Comparison of ENCODE assay signal across 15 cellular contexts in the genomic region with DNA sequence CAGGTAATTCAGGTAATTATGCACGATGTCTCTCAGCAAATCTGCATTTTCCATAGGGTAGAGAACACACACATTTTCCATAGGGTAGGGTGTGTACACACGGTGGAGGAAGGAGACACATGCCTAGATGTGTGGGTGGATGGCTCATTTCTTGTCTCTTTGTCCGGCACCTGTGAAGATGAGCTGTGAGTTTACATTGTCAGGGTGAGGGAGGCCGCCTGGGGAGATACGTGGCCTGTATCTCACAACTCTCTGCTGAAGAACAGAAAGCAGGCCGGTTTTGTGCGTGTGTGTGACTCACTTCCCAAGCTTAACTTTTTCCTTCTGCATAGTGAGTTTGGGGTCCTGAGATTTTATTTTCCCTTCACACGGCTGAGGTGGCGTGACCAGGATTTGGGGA.
DNase-seq lines count a peak whose midpoint lies in the region; ATAC-seq and TF ChIP-seq lines count a peak whose summit lies in the region.
"Had no signal": no experiment of that assay in that cellular context is flagged by ENCODE, and none has a peak within 500 bp of the region (broad histone marks: within the 10 kb centered on the region; RNA-seq: fewer than 3 reads in every experiment).

No MANE protein-coding gene starts in this region.

- intact Hi-C loops in CD14-positive monocyte (cut with micrococcal nuclease) = no loop called here
- intact Hi-C loops in natural killer cell (cut with micrococcal nuclease) = no loop called here
- intact Hi-C loops in sigmoid colon (cut with DNase I) = loop anchor here (10.0 kb wide), 1 partner anchor 568 kb away; no protein-coding TSS in a partner anchor

- H3K27ac Mint-ChIP-seq in CD14-positive monocyte (peak overlapping the region in 4 of 7 donors; percentile 18 to 62 (median 45)), nephron progenitor cell (peak overlapping the region; percentile 6), natural killer cell (no peak overlapping the region)
- H3K27ac Mint-ChIP-seq in activated T-helper 17 cell treated with anti-CD3 and anti-CD28 coated beads, Interleukin-2, amount 50 U/mL, for 72 hours = peak overlapping the region; percentile 85

- DNase-seq in CD14-positive monocyte (ENCODE audit: low spot score) = no peak
- DNase-seq in nephron progenitor cell = no peak
- DNase-seq in natural killer cell = no peak
- no peak for DNase-seq in GF-D8 (lab: John Stamatoyannopoulos, UW)
- DNase-seq in sigmoid colon = no peak
- DNase-seq: C1 segment of cervical spinal cord, caudate nucleus, KBM-7, NCI-H1105 treated with DMSO at 0.1 percent for 48 hours, right lobe of liver, SIG-M5 had no signal

- H3K27me3 Mint-ChIP-seq in CD14-positive monocyte (ENCODE audit: low read depth in 3 of 3) (peaks cover 0 to 2% (median 0%) of the 10 kb centered on the region in 3 donors), nephron progenitor cell (ENCODE audit: low read depth, poor library complexity) (peaks cover 3% of the 10 kb centered on the region), natural killer cell (ENCODE audit: low read depth in 2 of 2) (no peaks in the 10 kb centered on the region)
- no peaks in the 10 kb centered on the region for H3K27me3 Mint-ChIP-seq in activated T-helper 17 cell treated with anti-CD3 and anti-CD28 coated beads, Interleukin-2, amount 50 U/mL, for 72 hours

- peak; percentile 77 for ATAC-seq in activated T-helper 17 cell treated with anti-CD3 and anti-CD28 coated beads, Interleukin-2, amount 50 U/mL, for 72 hours (replicated peaks)
- no peak for ATAC-seq in HG03025 (IDR thresholded peaks at IDR 0.05; ENCODE audit: low FRiP score, unreplicated experiment)
- ATAC-seq in natural killer cell = no peak
- ATAC-seq: right lobe of liver had no signal

- TF ChIP-seq EP300 in sigmoid colon (IDR thresholded peaks at IDR 0.05) = no peak

- H3K4me1 Mint-ChIP-seq in CD14-positive monocyte (peaks cover 6% of the 10 kb centered on the region), nephron progenitor cell (peaks cover 41% of the 10 kb centered on the region), natural killer cell (peaks cover 7 to 10% of the 10 kb centered on the region in 2 donors)
- H3K4me1 Mint-ChIP-seq in activated T-helper 17 cell treated with anti-CD3 and anti-CD28 coated beads, Interleukin-2, amount 50 U/mL, for 72 hours = peaks cover 20% of the 10 kb centered on the region

- H3K4me2 ChIP-seq in BLaER1 = peak overlapping the region; percentile 68

- H3K9me3 ChIP-seq in BLaER1 (no peaks in the 10 kb centered on the region), sigmoid colon (no peaks in the 10 kb centered on the region)
- H3K9me3 ChIP-seq: right lobe of liver had no signal

- WGBS in sigmoid colon, 2 donors = 91% methylated on average over 9 of the region's 9 CpGs

- H3K27ac ChIP-seq in BLaER1 (no peak overlapping the region), sigmoid colon (no peak overlapping the region)
- H3K27ac ChIP-seq: right lobe of liver had no signal

- H3K9me3 Mint-ChIP-seq in CD14-positive monocyte = no peaks in the 10 kb centered on the region
- no peaks in the 10 kb centered on the region for H3K9me3 Mint-ChIP-seq in activated T-helper 17 cell treated with anti-CD3 and anti-CD28 coated beads, Interleukin-2, amount 50 U/mL, for 72 hours
- H3K9me3 Mint-ChIP-seq in nephron progenitor cell = no peaks in the 10 kb centered on the region
- H3K9me3 Mint-ChIP-seq in natural killer cell = no peaks in the 10 kb centered on the region

- H4K20me1 ChIP-seq in BLaER1 = peaks cover 78% of the 10 kb centered on the region

- 0 out of 2 replicates have a peak overlapping the region, but pooled peaks have one; percentile 27 for H3K9ac ChIP-seq in BLaER1

- TF ChIP-seq POLR2A in sigmoid colon (IDR thresholded peaks at IDR 0.05) = no peak

- H3K36me3 Mint-ChIP-seq in CD14-positive monocyte (peaks cover 94 to 97% of the 10 kb centered on the region in 2 donors), nephron progenitor cell (ENCODE audit: low read depth) (peaks cover 44% of the 10 kb centered on the region), natural killer cell (no peaks in the 10 kb centered on the region)
- H3K36me3 Mint-ChIP-seq in activated T-helper 17 cell treated with anti-CD3 and anti-CD28 coated beads, Interleukin-2, amount 50 U/mL, for 72 hours (ENCODE audit: low read depth) = peaks cover 100% of the 10 kb centered on the region

- H3K36me3 ChIP-seq in BLaER1 = peaks cover 92% of the 10 kb centered on the region
- H3K36me3 ChIP-seq in sigmoid colon = peaks cover 0 to 9% (median 0%) of the 10 kb centered on the region in 4 donors
- H3K36me3 ChIP-seq: right lobe of liver had no signal

- H3K4me3 Mint-ChIP-seq in CD14-positive monocyte (no peak overlapping the region), nephron progenitor cell (no peak overlapping the region), natural killer cell (no peak overlapping the region)
- H3K4me3 Mint-ChIP-seq in activated T-helper 17 cell treated with anti-CD3 and anti-CD28 coated beads, Interleukin-2, amount 50 U/mL, for 72 hours = peak overlapping the region; percentile 26

- H3K27me3 ChIP-seq in BLaER1 (no peaks in the 10 kb centered on the region), sigmoid colon (no peaks in the 10 kb centered on the region)
- H3K27me3 ChIP-seq: right lobe of liver had no signal

- H3K4me1 ChIP-seq in BLaER1 = peaks cover 30% of the 10 kb centered on the region
- H3K4me1 ChIP-seq in sigmoid colon = peaks cover 0 to 19% (median 13%) of the 10 kb centered on the region in 4 donors

- TF ChIP-seq CTCF in CD14-positive monocyte (IDR thresholded peaks at IDR 0.05) (no peak), nephron progenitor cell (IDR thresholded peaks at IDR 0.05) (no peak), natural killer cell (IDR thresholded peaks at IDR 0.05) (no peak), sigmoid colon (IDR thresholded peaks at IDR 0.05) (no peak)

- H3K4me3 ChIP-seq in BLaER1 (no peak overlapping the region), sigmoid colon (no peak overlapping the region)
- H3K4me3 ChIP-seq: lung, right lobe of liver had no signal

Comparison
In these comparisons a context has a peak if more than half of its experiments do, and no peak if none do; other contexts are left out.
1. H3K27ac Mint-ChIP-seq: peak in CD14-positive monocyte (4 of 7), activated T-helper 17 cell treated with anti-CD3 and anti-CD28 coated beads, Interleukin-2, amount 50 U/mL, for 72 hours (single experiment) and nephron progenitor cell (single experiment); none in natural killer cell (0 of 2).